33 cellular contexts compared by ENCODE assay signal in genomic region chr7:139476139-139476538, GRCh38. TPM values are rescaled to one million over a fixed set of nuclear protein-coding genes. Genes with fewer than 3 reads are reported as not detected.
"Had no signal": no experiment of that assay in that cellular context is flagged by ENCODE, and none has a peak within 500 bp of the region (broad histone marks: within the 10 kb centered on the region; RNA-seq: fewer than 3 reads in every experiment).

No MANE protein-coding gene starts in this region.

- H3K27me3 ChIP-seq: ascending aorta had no signal

- H3K36me3 Mint-ChIP-seq: activated naive CD4-positive, alpha-beta T cell treated with anti-CD3 and anti-CD28 coated beads, Interleukin-2, amount 10 ng/mL, durations not matched to agents 7 days and 5 days; activated naive CD8-positive, alpha-beta T cell treated with anti-CD3 and anti-CD28 coated beads, Interleukin-2, amount 10 ng/mL, durations not matched to agents 7 days and 5 days had no signal

- H3K36me3 ChIP-seq: ascending aorta had no signal

- H3K27ac Mint-ChIP-seq: activated B cell treated with CpG ODN at 0.5 μM for 24 hours; activated CD4-positive, alpha-beta memory T cell treated with anti-CD3 and anti-CD28 coated beads for 36 hours; activated CD4-positive, alpha-beta T cell treated with anti-CD3 and anti-CD28 coated beads, Interleukin-2, amount 10 ng/mL, durations not matched to agents 24 days and 14 days; activated CD8-positive, alpha-beta T cell treated with anti-CD3 and anti-CD28 coated beads for 36 hours; activated naive CD4-positive, alpha-beta T cell treated with anti-CD3 and anti-CD28 coated beads, Interleukin-2, amount 10 ng/mL, durations not matched to agents 7 days and 5 days; activated naive CD4-positive, alpha-beta T cell treated with anti-CD3 and anti-CD28 coated beads, Interleukin-2, amount 50 U/mL, for 24 hours; activated naive CD8-positive, alpha-beta T cell; activated naive CD8-positive, alpha-beta T cell treated with anti-CD3 and anti-CD28 coated beads, Interleukin-2, amount 10 ng/mL, durations not matched to agents 7 days and 5 days; activated naive CD8-positive, alpha-beta T cell treated with anti-CD3 and anti-CD28 coated beads, Interleukin-2, amount 50 U/mL, for 24 hours; activated T-cell treated with anti-CD3 and anti-CD28 coated beads, Interleukin-2, amount 50 U/mL, for 24 hours; activated T-helper 2 cell treated with anti-CD3 and anti-CD28 coated beads, Interferon-gamma antibody, Interleukin-2, Interleukin-4, amounts not matched to agents 10 μg/mL and 5 μg/mL and 100 μg/mL, durations not matched to agents 14 hours and 24 hours and 36 hours; brain; T-cell; T-helper 17 cell had no signal

- H3K4me1 Mint-ChIP-seq: activated B cell treated with CpG ODN at 0.5 μM for 24 hours; activated CD4-positive, alpha-beta T cell treated with anti-CD3 and anti-CD28 coated beads, Interleukin-2, amount 10 ng/mL, durations not matched to agents 24 days and 14 days; activated naive CD4-positive, alpha-beta T cell treated with anti-CD3 and anti-CD28 coated beads, Interleukin-2, amount 10 ng/mL, durations not matched to agents 7 days and 5 days; activated naive CD4-positive, alpha-beta T cell treated with anti-CD3 and anti-CD28 coated beads, Interleukin-2, amount 50 U/mL, for 24 hours; activated naive CD8-positive, alpha-beta T cell treated with anti-CD3 and anti-CD28 coated beads, Interleukin-2, amount 10 ng/mL, durations not matched to agents 7 days and 5 days; activated naive CD8-positive, alpha-beta T cell treated with anti-CD3 and anti-CD28 coated beads, Interleukin-2, amount 50 U/mL, for 24 hours; brain; T-cell had no signal

- H3K4me3 ChIP-seq: ascending aorta had no signal

- H3K4me1 ChIP-seq: ascending aorta had no signal

- H3K4me3 Mint-ChIP-seq: activated B cell treated with CpG ODN at 0.5 μM for 24 hours; activated CD4-positive, alpha-beta memory T cell treated with anti-CD3 and anti-CD28 coated beads for 36 hours; activated CD4-positive, alpha-beta T cell treated with anti-CD3 and anti-CD28 coated beads, Interleukin-2, amount 10 ng/mL, durations not matched to agents 24 days and 14 days; activated CD8-positive, alpha-beta T cell treated with anti-CD3 and anti-CD28 coated beads for 36 hours; activated naive CD4-positive, alpha-beta T cell treated with anti-CD3 and anti-CD28 coated beads, Interleukin-2, amount 10 ng/mL, durations not matched to agents 7 days and 5 days; activated naive CD4-positive, alpha-beta T cell treated with anti-CD3 and anti-CD28 coated beads, Interleukin-2, amount 50 U/mL, for 24 hours; activated naive CD8-positive, alpha-beta T cell; activated naive CD8-positive, alpha-beta T cell treated with anti-CD3 and anti-CD28 coated beads, Interleukin-2, amount 10 ng/mL, durations not matched to agents 7 days and 5 days; activated naive CD8-positive, alpha-beta T cell treated with anti-CD3 and anti-CD28 coated beads, Interleukin-2, amount 50 U/mL, for 24 hours; activated T-cell treated with anti-CD3 and anti-CD28 coated beads, Interleukin-2, amount 50 U/mL, for 24 hours; brain; T-cell; T-helper 17 cell had no signal

- DNase-seq: activated B cell treated with CpG ODN at 0.5 μM for 24 hours; activated CD4-positive, alpha-beta memory T cell treated with anti-CD3 and anti-CD28 coated beads for 36 hours; activated CD4-positive, alpha-beta T cell treated with anti-CD3 and anti-CD28 coated beads for 4 hours; activated CD4-positive, alpha-beta T cell treated with anti-CD3 and anti-CD28 coated beads, Interleukin-2, amount 10 ng/mL, durations not matched to agents 24 days and 14 days; activated CD4-positive, alpha-beta T cell treated with anti-CD3 and anti-CD28 coated beads, Interleukin-2, amount 50 U/mL, for 1 hour; activated CD4-positive, alpha-beta T cell treated with anti-CD3 and anti-CD28 coated beads, Interleukin-2, amount 50 U/mL, for 4 hours; activated CD4-positive, CD25-positive, alpha-beta regulatory T cell treated with anti-CD3 and anti-CD28 coated beads, Interleukin-2, amount 50 U/mL, for 72 hours; activated CD8-positive, alpha-beta memory T cell treated with anti-CD3 and anti-CD28 coated beads, Interleukin-2, amount 50 U/mL, for 4 hours; activated CD8-positive, alpha-beta T cell treated with anti-CD3 and anti-CD28 coated beads for 36 hours; activated effector memory CD4-positive, alpha-beta T cell treated with Interleukin-2 at 50 U/mL for 16 hours; activated gamma-delta T cell; activated naive CD4-positive, alpha-beta T cell treated with anti-CD3 and anti-CD28 coated beads, Interleukin-2, amount 10 ng/mL, durations not matched to agents 7 days and 5 days; activated naive CD4-positive, alpha-beta T cell treated with Interleukin-2 at 50 U/mL for 16 hours; activated naive CD8-positive, alpha-beta T cell treated with anti-CD3 and anti-CD28 coated beads, Interleukin-2, amount 10 ng/mL, durations not matched to agents 7 days and 5 days; activated naive CD8-positive, alpha-beta T cell treated with anti-CD3 and anti-CD28 coated beads, Interleukin-2, amount 50 U/mL, for 24 hours; activated T-cell treated with anti-CD3 and anti-CD28 coated beads, Interleukin-2, amount 50 U/mL, for 24 hours; activated T-cell treated with anti-CD3 and anti-CD28 coated beads, Interleukin-2, amount 50 U/mL, for 48 hours; amygdala; anterior cingulate cortex; central memory CD4-positive, alpha-beta T cell; T-cell; T-helper 17 cell had no signal

- H3K9me3 Mint-ChIP-seq: activated CD4-positive, alpha-beta T cell treated with anti-CD3 and anti-CD28 coated beads, Interleukin-2, amount 10 ng/mL, durations not matched to agents 24 days and 14 days had no signal

- H3K27ac ChIP-seq: ascending aorta, VCaP had no signal

- ATAC-seq: activated CD8-positive, alpha-beta T cell treated with anti-CD3 and anti-CD28 coated beads for 36 hours; activated naive CD8-positive, alpha-beta T cell treated with anti-CD3 and anti-CD28 coated beads, Interleukin-2, amount 50 U/mL, for 24 hours; T-cell; T-helper 17 cell had no signal

RNA-seq across cellular contexts. Expression of gene KLRG2, which starts 7.3 kb away (rescaled TPM):
- total RNA-seq: activated B cell treated with CpG ODN at 0.5 μM for 24 hours; activated naive CD8-positive, alpha-beta T cell treated with anti-CD3 and anti-CD28 coated beads, Interleukin-2, amount 10 ng/mL, durations not matched to agents 7 days and 5 days; ascending aorta; cardiac septum; cerebellum; T-helper 17 cell had no signal

RNA-seq across cellular contexts. Expression of gene CLEC2L, which starts 47.3 kb away (rescaled TPM):
- total RNA-seq: activated B cell treated with CpG ODN at 0.5 μM for 24 hours; activated CD4-positive, alpha-beta memory T cell treated with anti-CD3 and anti-CD28 coated beads for 36 hours; activated CD4-positive, alpha-beta T cell treated with anti-CD3 and anti-CD28 coated beads, Interleukin-2, amount 10 ng/mL, durations not matched to agents 24 days and 14 days; activated CD8-positive, alpha-beta memory T cell treated with anti-CD3 and anti-CD28 coated beads for 36 hours; activated CD8-positive, alpha-beta T cell treated with anti-CD3 and anti-CD28 coated beads for 36 hours; activated naive CD8-positive, alpha-beta T cell treated with anti-CD3 and anti-CD28 coated beads, Interleukin-2, amount 10 ng/mL, durations not matched to agents 7 days and 5 days; activated T-helper 2 cell treated with anti-CD3 and anti-CD28 coated beads, Interferon-gamma antibody, Interleukin-2, Interleukin-4, amounts not matched to agents 10 μg/mL and 5 μg/mL and 100 μg/mL, durations not matched to agents 14 hours and 24 hours and 36 hours; ascending aorta; cardiac septum; T-cell; T-helper 1 cell treated with Interleukin-12 subunit alpha and Interleukin-12 subunit beta and Interleukin-4 antibody, amounts not matched to agents 30 ng/mL and 1 ng/mL, for 36 hours; T-helper 2 cell treated with Interferon-gamma antibody and Interleukin-4, amounts not matched to agents 100 ng/mL and 5 ng/mL, for 36 hours had no signal
